18 cellular contexts compared by ENCODE assay signal in the genomic region with DNA sequence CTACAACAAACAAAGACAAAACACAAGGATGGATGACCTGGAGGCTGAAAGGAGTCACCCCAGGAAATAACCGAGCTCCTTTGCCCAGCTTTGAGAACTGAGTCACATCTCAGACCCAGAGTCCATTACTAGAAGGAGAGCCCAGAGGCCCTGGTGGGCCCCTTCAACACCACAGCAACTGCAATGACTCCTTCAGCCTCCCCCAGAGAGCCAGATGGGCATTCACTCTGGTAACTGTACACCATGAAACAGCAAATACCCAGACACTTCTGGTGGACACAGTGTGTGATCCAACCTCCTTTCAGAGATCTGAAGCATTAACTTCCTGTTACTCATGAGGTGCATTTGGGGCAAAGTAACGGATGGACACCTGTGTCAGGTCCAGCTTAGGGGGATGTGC. TPM values are rescaled to one million over a fixed set of nuclear protein-coding genes. Genes with fewer than 3 reads are reported as not detected.
DNase-seq lines count a peak whose midpoint lies in the region; ATAC-seq and TF ChIP-seq lines count a peak whose summit lies in the region.
"Had no signal": no experiment of that assay in that cellular context is flagged by ENCODE, and none has a peak within 500 bp of the region (broad histone marks: within the 10 kb centered on the region; RNA-seq: fewer than 3 reads in every experiment).

No MANE protein-coding gene starts in this region.

- H3K9me3 ChIP-seq in CD8-positive, alpha-beta memory T cell (ENCODE audit: low read length): no peaks in the 10 kb centered on the region
- no peaks in the 10 kb centered on the region for H3K9me3 ChIP-seq in ascending aorta

- peak; percentile 22 for DNase-seq in activated CD8-positive, alpha-beta memory T cell treated with anti-CD3 and anti-CD28 coated beads, Interleukin-2, amount 10 ng/mL, durations not matched to agents 7 days and 5 days
- no peak for DNase-seq in activated CD8-positive, alpha-beta memory T cell treated with anti-CD3 and anti-CD28 coated beads for 24 hours
- no peak for DNase-seq in CD8-positive, alpha-beta memory T cell
- DNase-seq in central memory CD8-positive, alpha-beta T cell (ENCODE audit: low spot score in 2 of 2): no peak
- DNase-seq in neural crest cell (ENCODE audit: low read depth, low spot score): no peak
- no peak for DNase-seq in A172 (ENCODE audit: low spot score)
- DNase-seq in ascending aorta (ENCODE audit: low spot score in 2 of 2): no peak
- DNase-seq: 8988T; ACHN; CD4-positive, CD25-positive, alpha-beta regulatory T cell; DMS79; GM23248 had no signal

- no peak overlapping the region for H3K27ac Mint-ChIP-seq in activated CD8-positive, alpha-beta memory T cell treated with anti-CD3 and anti-CD28 coated beads, Interleukin-2, amount 10 ng/mL, durations not matched to agents 7 days and 5 days
- peak overlapping the region in 5 of 8 donors; percentile 17 to 72 (median 44) for H3K27ac Mint-ChIP-seq in CD8-positive, alpha-beta memory T cell
- H3K27ac Mint-ChIP-seq in central memory CD8-positive, alpha-beta T cell (ENCODE audit: low read depth): peak overlapping the region; percentile 4
- no peak overlapping the region for H3K27ac Mint-ChIP-seq in neural crest cell (ENCODE audit: unreplicated experiment)
- H3K27ac Mint-ChIP-seq: CD4-positive, CD25-positive, alpha-beta regulatory T cell had no signal

- no peak overlapping the region for H3K4me3 Mint-ChIP-seq in activated CD8-positive, alpha-beta memory T cell treated with anti-CD3 and anti-CD28 coated beads, Interleukin-2, amount 10 ng/mL, durations not matched to agents 7 days and 5 days
- H3K4me3 Mint-ChIP-seq in CD8-positive, alpha-beta memory T cell: peak overlapping the region in 3 of 7 donors; percentile 15 to 63 (median 15)
- no peak overlapping the region for H3K4me3 Mint-ChIP-seq in central memory CD8-positive, alpha-beta T cell
- peak overlapping the region; percentile 67 for H3K4me3 Mint-ChIP-seq in neural crest cell

- H3K27ac ChIP-seq in CD8-positive, alpha-beta memory T cell (ENCODE audit: low read depth, low read length): no peak overlapping the region
- H3K27ac ChIP-seq in ascending aorta: no peak overlapping the region
- H3K27ac ChIP-seq: BLaER1 treated with 17β-estradiol and CSF1 and Interleukin-3, amounts not matched to agents 10 nM and 100 nM; GM23248; HL-60 had no signal

- no peaks in the 10 kb centered on the region for H3K36me3 ChIP-seq in CD8-positive, alpha-beta memory T cell (ENCODE audit: insufficient read depth, low read length)
- no peaks in the 10 kb centered on the region for H3K36me3 ChIP-seq in ascending aorta
- H3K36me3 ChIP-seq: BLaER1 treated with 17β-estradiol and CSF1 and Interleukin-3, amounts not matched to agents 10 nM and 100 nM had no signal

- peaks cover 6% of the 10 kb centered on the region for H3K36me3 Mint-ChIP-seq in activated CD8-positive, alpha-beta memory T cell treated with anti-CD3 and anti-CD28 coated beads, Interleukin-2, amount 10 ng/mL, durations not matched to agents 7 days and 5 days
- peaks cover 0 to 1% (median 0%) of the 10 kb centered on the region in 3 donors for H3K36me3 Mint-ChIP-seq in CD8-positive, alpha-beta memory T cell
- peaks cover 4% of the 10 kb centered on the region for H3K36me3 Mint-ChIP-seq in central memory CD8-positive, alpha-beta T cell (ENCODE audit: insufficient read depth)
- H3K36me3 Mint-ChIP-seq in neural crest cell (ENCODE audit: low read depth): peaks cover 9% of the 10 kb centered on the region

- peaks cover 31% of the 10 kb centered on the region for H3K4me1 ChIP-seq in CD8-positive, alpha-beta memory T cell (ENCODE audit: insufficient read depth, low read length)
- peaks cover 4 to 11% of the 10 kb centered on the region in 2 donors for H3K4me1 ChIP-seq in ascending aorta

- H3K27me3 ChIP-seq in CD8-positive, alpha-beta memory T cell (ENCODE audit: insufficient read depth, low read length, poor library complexity, severe bottlenecking): no peaks in the 10 kb centered on the region
- peaks cover 2% of the 10 kb centered on the region for H3K27me3 ChIP-seq in ascending aorta

- CTCF ChIA-PET in activated CD8-positive, alpha-beta memory T cell treated with anti-CD3 and anti-CD28 coated beads, Interleukin-2, amount 10 ng/mL, durations not matched to agents 7 days and 5 days (lab: Charles Lee): interaction anchor here (1.2 kb wide), 1 partner anchor 11 kb away, joined by 4 read pairs; no protein-coding TSS in a partner anchor
- CTCF ChIA-PET in CD8-positive, alpha-beta memory T cell (lab: Charles Lee): no interaction called here

- POLR2A ChIA-PET in CD8-positive, alpha-beta memory T cell (lab: Charles Lee): no interaction called here

- TF ChIP-seq CTCF in neural crest cell (conservative IDR thresholded peaks at IDR 0.05) (no peak), ascending aorta (IDR thresholded peaks at IDR 0.05) (no peak)

- peaks cover 49% of the 10 kb centered on the region for H3K4me1 Mint-ChIP-seq in activated CD8-positive, alpha-beta memory T cell treated with anti-CD3 and anti-CD28 coated beads, Interleukin-2, amount 10 ng/mL, durations not matched to agents 7 days and 5 days
- peaks cover 31 to 51% (median 39%) of the 10 kb centered on the region in 3 donors for H3K4me1 Mint-ChIP-seq in CD8-positive, alpha-beta memory T cell
- peaks cover 40% of the 10 kb centered on the region for H3K4me1 Mint-ChIP-seq in central memory CD8-positive, alpha-beta T cell
- peaks cover 9% of the 10 kb centered on the region for H3K4me1 Mint-ChIP-seq in neural crest cell

- no peaks in the 10 kb centered on the region for H3K9me3 Mint-ChIP-seq in activated CD8-positive, alpha-beta memory T cell treated with anti-CD3 and anti-CD28 coated beads, Interleukin-2, amount 10 ng/mL, durations not matched to agents 7 days and 5 days (ENCODE audit: low read depth)
- H3K9me3 Mint-ChIP-seq in CD8-positive, alpha-beta memory T cell: no peaks in the 10 kb centered on the region
- H3K9me3 Mint-ChIP-seq in central memory CD8-positive, alpha-beta T cell: no peaks in the 10 kb centered on the region
- no peaks in the 10 kb centered on the region for H3K9me3 Mint-ChIP-seq in neural crest cell
- H3K9me3 Mint-ChIP-seq: CD4-positive, CD25-positive, alpha-beta regulatory T cell had no signal

- no peak overlapping the region for H3K4me3 ChIP-seq in CD8-positive, alpha-beta memory T cell (ENCODE audit: low read length)
- no peak overlapping the region for H3K4me3 ChIP-seq in ascending aorta
- H3K4me3 ChIP-seq: BLaER1 treated with 17β-estradiol and CSF1 and Interleukin-3, amounts not matched to agents 10 nM and 100 nM; GM12878; GM23248 had no signal

- intact Hi-C loops in ascending aorta (cut with DNase I): no loop called here

- no peak for ATAC-seq in activated CD8-positive, alpha-beta memory T cell treated with anti-CD3 and anti-CD28 coated beads, Interleukin-2, amount 10 ng/mL, durations not matched to agents 7 days and 5 days
- ATAC-seq in central memory CD8-positive, alpha-beta T cell (replicated peaks; ENCODE audit: extremely low read depth, poor library complexity, severe bottlenecking): no peak
- ATAC-seq in GM18517 (IDR thresholded peaks at IDR 0.05; ENCODE audit: unreplicated experiment): no peak
- ATAC-seq: GM12878, HCT116 had no signal

- H3K27me3 Mint-ChIP-seq in activated CD8-positive, alpha-beta memory T cell treated with anti-CD3 and anti-CD28 coated beads, Interleukin-2, amount 10 ng/mL, durations not matched to agents 7 days and 5 days: peaks cover 24% of the 10 kb centered on the region
- H3K27me3 Mint-ChIP-seq in CD8-positive, alpha-beta memory T cell: peaks cover 5 to 13% of the 10 kb centered on the region in 2 donors
- H3K27me3 Mint-ChIP-seq in central memory CD8-positive, alpha-beta T cell: peaks cover 13% of the 10 kb centered on the region
- H3K27me3 Mint-ChIP-seq in neural crest cell (ENCODE audit: low read depth): peaks cover 12% of the 10 kb centered on the region

RNA-seq across cellular contexts. Expression of gene RAET1L, which starts 22.6 kb away (rescaled TPM):
- total RNA-seq in activated CD8-positive, alpha-beta memory T cell treated with anti-CD3 and anti-CD28 coated beads, Interleukin-2, amount 10 ng/mL, durations not matched to agents 7 days and 5 days: not detected
- not detected for total RNA-seq in CD8-positive, alpha-beta memory T cell
- not detected for polyA plus RNA-seq in CD8-positive, alpha-beta memory T cell
- total RNA-seq in neural crest cell (not detected in 2 replicates), ascending aorta (not detected)
- total RNA-seq in A172 (2014; rRNA removed; shearing (Covaris generic)): 0.69 TPM in 1 of 2 replicates, not detected in the other
- total RNA-seq: CD4-positive, CD25-positive, alpha-beta regulatory T cell; G401; GM12878; GM23248 had no signal
- polyA plus RNA-seq: CD4-positive, CD25-positive, alpha-beta regulatory T cell; GM12878; GM23248 had no signal

RNA-seq across cellular contexts. Expression of gene ULBP1, which starts 39.0 kb away (rescaled TPM):
- 1 to 10 TPM in 1 of 2 experiments, under 1 TPM in 1; 0.82 to 1.2 TPM for total RNA-seq in activated CD8-positive, alpha-beta memory T cell treated with anti-CD3 and anti-CD28 coated beads, Interleukin-2, amount 10 ng/mL, durations not matched to agents 7 days and 5 days
- under 1 TPM; 0.60 to 0.74 TPM for total RNA-seq in CD8-positive, alpha-beta memory T cell
- polyA plus RNA-seq in CD8-positive, alpha-beta memory T cell: not detected
- 2.3 and 2.5 TPM in 2 replicates for total RNA-seq in neural crest cell
- 0.07 and 0.38 TPM in 2 replicates for total RNA-seq in A172 (2014; rRNA removed; shearing (Covaris generic))
- total RNA-seq in ascending aorta: 3.8 TPM
- total RNA-seq: G401, GM12878 had no signal
- polyA plus RNA-seq: CD4-positive, CD25-positive, alpha-beta regulatory T cell had no signal

Comparison
In these comparisons a context has a peak if more than half of its experiments do, and no peak if none do; other contexts are left out.
1. H3K27ac Mint-ChIP-seq: peak in CD8-positive, alpha-beta memory T cell (5 of 8) and central memory CD8-positive, alpha-beta T cell (single experiment); none in activated CD8-positive, alpha-beta memory T cell treated with anti-CD3 and anti-CD28 coated beads, Interleukin-2, amount 10 ng/mL, durations not matched to agents 7 days and 5 days (single experiment) and neural crest cell (single experiment).